ENCODE assay signal across 8 cellular contexts in the genomic region with DNA sequence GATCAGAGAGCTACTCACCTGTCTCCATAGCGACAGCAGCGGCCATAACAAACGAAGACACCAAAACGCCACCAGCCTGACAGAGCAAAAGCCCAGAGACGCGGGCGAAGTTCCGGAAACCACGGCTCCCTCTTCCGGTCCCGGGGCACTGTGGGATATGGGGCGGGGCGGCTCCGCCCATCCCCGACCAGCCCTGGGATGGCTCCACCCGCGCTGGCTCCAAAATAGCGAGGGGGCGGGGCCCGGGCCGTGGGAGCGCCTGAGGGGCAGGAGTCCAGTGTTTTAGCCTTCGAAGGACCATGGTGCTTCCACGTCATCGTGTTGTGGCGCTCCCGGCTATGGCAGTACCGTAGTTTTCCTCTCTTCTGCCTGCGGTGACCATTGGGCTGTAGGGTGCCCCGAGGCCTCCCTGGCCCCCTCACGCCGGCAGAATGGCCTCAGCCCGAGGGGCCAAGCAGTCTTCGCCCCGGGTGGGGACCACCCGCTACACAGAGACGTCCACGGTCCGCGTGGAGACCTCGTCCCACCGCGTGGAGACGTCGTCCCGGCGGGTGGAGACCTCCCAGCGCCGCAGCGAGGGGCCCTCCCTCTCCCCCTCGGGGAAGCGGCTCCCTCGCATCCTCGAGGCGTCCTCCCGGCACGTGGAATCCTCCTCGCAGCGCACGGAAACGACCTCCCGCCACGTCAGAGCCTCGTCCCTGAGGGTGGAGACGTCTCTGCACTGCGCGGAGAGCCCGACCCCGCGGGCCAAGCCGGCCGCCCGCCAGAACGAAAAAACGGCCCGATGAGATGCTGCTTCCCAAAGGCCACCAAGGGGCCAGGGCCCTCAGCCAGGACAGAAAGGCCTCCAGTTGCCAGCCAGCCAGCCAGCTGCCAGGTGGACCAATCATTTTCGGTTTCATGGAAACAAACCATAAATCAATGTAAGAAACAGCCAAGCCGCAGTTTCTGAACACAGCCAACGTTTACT. TPM values are rescaled to one million over a fixed set of nuclear protein-coding genes. Genes with fewer than 3 reads are reported as not detected.
A peak's percentile ranks its signal among the peaks of the same experiment; 100 is the strongest.
DNase-seq lines count a peak whose midpoint lies in the region; TF ChIP-seq lines count a peak whose summit lies in the region.

A gene (plus strand): TSS at position 280 of the 970 bp plus-strand sequence. CDS start 152 bp downstream, at position 432.
A gene (minus strand): TSS at position 123 of the 970 bp plus-strand sequence. CDS start 77 bp downstream, at position 46.

- H3K4me3 ChIP-seq in H7 (ENCODE audit: insufficient read depth, low read depth, low read length) (peak within 1 kb of the TSS; percentile 83), MG63 (peak within 1 kb of the TSS; percentile 90)

- H3K27ac Mint-ChIP-seq in nephron progenitor cell: peak within 1 kb of the TSS; percentile 100
- peak within 1 kb of the TSS; percentile 96 for H3K27ac Mint-ChIP-seq in stimulated activated naive CD8-positive, alpha-beta T cell treated with anti-CD3 and anti-CD28 coated beads, Interleukin-15, Interleukin-2, amounts not matched to agents 100 ng/mL and 50 ng/mL, for 24 hours

- H3K27me3 Mint-ChIP-seq in nephron progenitor cell (ENCODE audit: low read depth, poor library complexity): peaks cover 50% of the 10 kb centered on the region
- peaks cover 17% of the 10 kb centered on the region for H3K27me3 Mint-ChIP-seq in stimulated activated naive CD8-positive, alpha-beta T cell treated with anti-CD3 and anti-CD28 coated beads, Interleukin-15, Interleukin-2, amounts not matched to agents 100 ng/mL and 50 ng/mL, for 24 hours

- peak within 1 kb of the TSS; percentile 98 for H3K4me3 Mint-ChIP-seq in nephron progenitor cell
- peak within 1 kb of the TSS; percentile 93 for H3K4me3 Mint-ChIP-seq in stimulated activated naive CD8-positive, alpha-beta T cell treated with anti-CD3 and anti-CD28 coated beads, Interleukin-15, Interleukin-2, amounts not matched to agents 100 ng/mL and 50 ng/mL, for 24 hours

- peaks cover 1% of the 10 kb centered on the region for H3K36me3 ChIP-seq in H7 (replicated peaks; ENCODE audit: control insufficient read depth, insufficient read depth, low read length)
- no peaks in the 10 kb centered on the region; the same call in 1 of the 2 replicates for H3K36me3 ChIP-seq in MG63

- H3K27me3 ChIP-seq in H7 (ENCODE audit: control insufficient read depth, insufficient read depth, low read length) (peaks cover 47% of the 10 kb centered on the region), MG63 (no peaks in the 10 kb centered on the region)

- no peak for TF ChIP-seq CTCF in nephron progenitor cell (IDR thresholded peaks at IDR 0.05)

- H3K36me3 Mint-ChIP-seq in nephron progenitor cell (ENCODE audit: low read depth): peaks cover 21% of the 10 kb centered on the region
- peaks cover 38% of the 10 kb centered on the region for H3K36me3 Mint-ChIP-seq in stimulated activated naive CD8-positive, alpha-beta T cell treated with anti-CD3 and anti-CD28 coated beads, Interleukin-15, Interleukin-2, amounts not matched to agents 100 ng/mL and 50 ng/mL, for 24 hours (ENCODE audit: low read depth)

- DNase-seq in EL (peak; percentile 96), H7 (peak; percentile 98), MG63 (peak; percentile 85), SHP77 (lab: John Stamatoyannopoulos, UW) (peak; percentile 96), activated gamma-delta T cell (lab: John Stamatoyannopoulos, UW) (peak; percentile 84), fibroblast of the conjunctiva (ENCODE audit: low read depth) (peak; percentile 75), nephron progenitor cell (peak; percentile 97)

- no peaks in the 10 kb centered on the region for H3K9me3 ChIP-seq in MG63

- peaks cover 64% of the 10 kb centered on the region for H3K4me1 Mint-ChIP-seq in nephron progenitor cell
- peaks cover 72% of the 10 kb centered on the region for H3K4me1 Mint-ChIP-seq in stimulated activated naive CD8-positive, alpha-beta T cell treated with anti-CD3 and anti-CD28 coated beads, Interleukin-15, Interleukin-2, amounts not matched to agents 100 ng/mL and 50 ng/mL, for 24 hours (ENCODE audit: low read depth)

- H3K9me3 Mint-ChIP-seq in nephron progenitor cell: no peaks in the 10 kb centered on the region
- H3K9me3 Mint-ChIP-seq in stimulated activated naive CD8-positive, alpha-beta T cell treated with anti-CD3 and anti-CD28 coated beads, Interleukin-15, Interleukin-2, amounts not matched to agents 100 ng/mL and 50 ng/mL, for 24 hours: no peaks in the 10 kb centered on the region

RNA-seq across cellular contexts. Expression of the first gene that starts in this region (rescaled TPM):
- 0.37 and 0.55 TPM in 2 replicates for total RNA-seq in H7 (2014; rRNA removed; shearing (Covaris generic))
- total RNA-seq in MG63 (2014; rRNA removed; shearing (Covaris generic); ENCODE audit: low replicate concordance): 1.9 and 2.9 TPM in 2 replicates

RNA-seq across cellular contexts. Expression of the second gene that starts in this region (rescaled TPM):
- total RNA-seq in H7 (2014; rRNA removed; shearing (Covaris generic)): 3.9 and 6.3 TPM in 2 replicates
- 7.7 and 10.6 TPM in 2 replicates for total RNA-seq in MG63 (2014; rRNA removed; shearing (Covaris generic); ENCODE audit: low replicate concordance)

Comparison
In these comparisons a context has a peak if more than half of its experiments do, and no peak if none do; other contexts are left out.
1. Peak in every context shown above with its lines: DNase-seq and H3K4me3 ChIP-seq.